In the genomic region with DNA sequence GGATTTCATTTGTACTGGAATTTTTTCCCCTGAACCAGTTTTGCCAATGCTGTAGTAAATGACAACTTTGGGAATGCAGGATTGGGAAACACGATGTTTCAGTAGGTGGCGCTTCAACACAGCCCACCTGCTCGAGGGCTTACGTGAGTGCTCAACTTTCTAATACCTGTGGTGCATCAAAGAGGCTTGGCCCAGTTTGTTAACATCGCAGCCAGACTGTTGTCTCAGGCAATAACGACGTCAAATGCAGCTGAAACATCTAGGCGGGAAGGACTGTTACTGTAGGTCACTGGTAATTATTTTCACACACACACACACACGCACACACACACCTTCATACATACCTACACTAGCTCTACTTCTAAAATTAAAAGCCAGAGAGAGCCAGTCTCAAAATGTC, we compare ENCODE assay signal across 8 cellular contexts.
DNase-seq lines count a peak whose midpoint lies in the region; ATAC-seq and TF ChIP-seq lines count a peak whose summit lies in the region.

No MANE protein-coding gene starts in this region.

- H3K4me1 Mint-ChIP-seq in stimulated activated memory B cell treated with anti-CD40 and anti-IgM and Interleukin-4, amounts not matched to agents 10 μg/mL and 1 μg/mL and 100 μg/mL, for 72 hours: no peaks in the 10 kb centered on the region

- no peak overlapping the region for H3K4me3 ChIP-seq in smooth muscle cell

- no peak overlapping the region for H3K9ac ChIP-seq in smooth muscle cell (ENCODE audit: low read depth)

- no peaks in the 10 kb centered on the region for H4K20me1 ChIP-seq in smooth muscle cell (ENCODE audit: low read depth)

- H3K79me2 ChIP-seq in smooth muscle cell (ENCODE audit: low read depth): no peaks in the 10 kb centered on the region

- no peaks in the 10 kb centered on the region for H3F3A ChIP-seq in smooth muscle cell (ENCODE audit: low read depth)

- TF ChIP-seq CTCF in foreskin keratinocyte (conservative IDR thresholded peaks at IDR 0.05) (peak; percentile 93), smooth muscle cell (IDR thresholded peaks at IDR 0.05; ENCODE audit: borderline replicate concordance, insufficient read depth, poor library complexity, severe bottlenecking) (peak; percentile 50)

- H3K36me3 ChIP-seq in smooth muscle cell (ENCODE audit: low read depth): no peaks in the 10 kb centered on the region

- no peak overlapping the region for H3K4me2 ChIP-seq in smooth muscle cell

- no peak overlapping the region for H2AFZ ChIP-seq in smooth muscle cell (ENCODE audit: low read depth)

- no peak overlapping the region for H3K27ac Mint-ChIP-seq in stimulated activated memory B cell treated with anti-CD40 and anti-IgM and Interleukin-4, amounts not matched to agents 10 μg/mL and 1 μg/mL and 100 μg/mL, for 72 hours

- H3K9me3 ChIP-seq in smooth muscle cell (replicated peaks; ENCODE audit: low read depth): no peaks in the 10 kb centered on the region

- H3K9me3 Mint-ChIP-seq in stimulated activated memory B cell treated with anti-CD40 and anti-IgM and Interleukin-4, amounts not matched to agents 10 μg/mL and 1 μg/mL and 100 μg/mL, for 72 hours: no peaks in the 10 kb centered on the region

- DNase-seq in Ammon's horn (ENCODE audit: low spot score) (peak; percentile 62), HT-29 (ENCODE audit: low spot score) (peak; percentile 75), RPMI7951 (ENCODE audit: low read depth) (peak; percentile 43), foreskin keratinocyte (peak; percentile 52 to 74), smooth muscle cell (lab: John Stamatoyannopoulos, UW; ENCODE audit: unreplicated experiment) (no peak)
- DNase-seq in stimulated activated CD8-positive, alpha-beta memory T cell treated with anti-CD3 and anti-CD28 coated beads, Interleukin-4, amount 100 ng/mL, for 48 hours: no peak

- H3K36me3 Mint-ChIP-seq in stimulated activated memory B cell treated with anti-CD40 and anti-IgM and Interleukin-4, amounts not matched to agents 10 μg/mL and 1 μg/mL and 100 μg/mL, for 72 hours: no peaks in the 10 kb centered on the region

- no peaks in the 10 kb centered on the region for H3K27me3 Mint-ChIP-seq in stimulated activated memory B cell treated with anti-CD40 and anti-IgM and Interleukin-4, amounts not matched to agents 10 μg/mL and 1 μg/mL and 100 μg/mL, for 72 hours

- no peak overlapping the region for H3K27ac ChIP-seq in foreskin keratinocyte
- no peak overlapping the region for H3K27ac ChIP-seq in smooth muscle cell (ENCODE audit: low read depth)

- no peaks in the 10 kb centered on the region for H3K27me3 ChIP-seq in foreskin keratinocyte
- no peaks in the 10 kb centered on the region for H3K27me3 ChIP-seq in smooth muscle cell (ENCODE audit: low read depth)

- H3K4me1 ChIP-seq in foreskin keratinocyte: no peaks in the 10 kb centered on the region
- H3K4me1 ChIP-seq in smooth muscle cell (ENCODE audit: low read depth): peaks cover 10% of the 10 kb centered on the region

- WGBS in smooth muscle cell (ENCODE audit: low lambda C conversion rate): 7% methylated on average over 9 of the region's 9 CpGs

- ATAC-seq in foreskin keratinocyte: peak; percentile 87
- ATAC-seq in stimulated activated memory B cell treated with anti-CD40 and anti-IgM and Interleukin-4, amounts not matched to agents 10 μg/mL and 1 μg/mL and 100 μg/mL, for 72 hours: no peak
- ATAC-seq in HG03442 (IDR thresholded peaks at IDR 0.05; ENCODE audit: unreplicated experiment): no peak

- H3K4me3 Mint-ChIP-seq in stimulated activated memory B cell treated with anti-CD40 and anti-IgM and Interleukin-4, amounts not matched to agents 10 μg/mL and 1 μg/mL and 100 μg/mL, for 72 hours: no peak overlapping the region

Comparison
In these comparisons a context has a peak if more than half of its experiments do, and no peak if none do; other contexts are left out.
1. DNase-seq: peak in Ammon's horn (single experiment), HT-29 (single experiment), RPMI7951 (single experiment) and foreskin keratinocyte (2 of 2); none in smooth muscle cell (single experiment) and stimulated activated CD8-positive, alpha-beta memory T cell treated with anti-CD3 and anti-CD28 coated beads, Interleukin-4, amount 100 ng/mL, for 48 hours (single experiment).